ENCODE assay signal across 18 cellular contexts in genomic region chr1:22076346-22076745, GRCh38. TPM values are rescaled to one million over a fixed set of nuclear protein-coding genes. Genes with fewer than 3 reads are reported as not detected.
A peak's percentile ranks its signal among the peaks of the same experiment; 100 is the strongest.
DNase-seq lines count a peak whose midpoint lies in the region; ATAC-seq, FAIRE-seq and TF ChIP-seq lines count a peak whose summit lies in the region.
"Had no signal": no experiment of that assay in that cellular context is flagged by ENCODE, and none has a peak within 500 bp of the region (broad histone marks: within the 10 kb centered on the region; RNA-seq: fewer than 3 reads in every experiment).

No MANE protein-coding gene starts in this region.

- POLR2A ChIA-PET in activated CD4-positive, alpha-beta T cell treated with anti-CD3 and anti-CD28 coated beads for 36 hours (lab: Charles Lee) = interaction anchor here (0.8 to 1.0 kb wide), 3 partner anchors 11 to 51 kb away, joined by 3 to 6 read pairs (median 3); no protein-coding TSS in a partner anchor

- H3K4me3 Mint-ChIP-seq in activated CD4-positive, alpha-beta T cell treated with anti-CD3 and anti-CD28 coated beads for 36 hours = no peak overlapping the region
- H3K4me3 Mint-ChIP-seq in central memory CD8-positive, alpha-beta T cell = peak overlapping the region; percentile 63
- H3K4me3 Mint-ChIP-seq in nephron progenitor cell = no peak overlapping the region

- peaks cover 59% of the 10 kb centered on the region for H3K4me1 ChIP-seq in Karpas-422 (ENCODE audit: low read length)
- H3K4me1 ChIP-seq: prostate gland had no signal

- no peak overlapping the region for H2AFZ ChIP-seq in Karpas-422 (ENCODE audit: low read length)

- H3K27me3 Mint-ChIP-seq in activated CD4-positive, alpha-beta T cell treated with anti-CD3 and anti-CD28 coated beads for 36 hours = no peaks in the 10 kb centered on the region
- no peaks in the 10 kb centered on the region for H3K27me3 Mint-ChIP-seq in central memory CD8-positive, alpha-beta T cell
- no peaks in the 10 kb centered on the region for H3K27me3 Mint-ChIP-seq in nephron progenitor cell (ENCODE audit: low read depth, poor library complexity)

- peak overlapping the region; percentile 48; the same call in 1 of the 2 replicates for H3K4me3 ChIP-seq in Karpas-422 (ENCODE audit: low read length)
- H3K4me3 ChIP-seq: prostate gland, thyroid gland had no signal

- H3K9me3 ChIP-seq in Karpas-422 (ENCODE audit: low read length) = no peaks in the 10 kb centered on the region
- H3K9me3 ChIP-seq: prostate gland, thyroid gland had no signal

- DNase-seq in activated CD4-positive, alpha-beta T cell treated with anti-CD3 and anti-CD28 coated beads for 36 hours = no peak
- no peak for DNase-seq in activated CD4-positive, alpha-beta T cell treated with anti-CD3 and anti-CD28 coated beads for 4 hours
- DNase-seq in Karpas-422 (no peak), nephron progenitor cell (no peak), Right ventricle myocardium inferior (ENCODE audit: missing footprints) (no peak), urothelium cell line (ENCODE audit: low spot score) (no peak), GDM1 (lab: John Stamatoyannopoulos, UW) (no peak)
- DNase-seq in central memory CD8-positive, alpha-beta T cell (ENCODE audit: low spot score in 2 of 2) = no peak
- DNase-seq: 8988T; activated CD4-positive, alpha-beta T cell treated with anti-CD3 and anti-CD28 coated beads for 1 hour; activated gamma-delta T cell treated with Interleukin-2 at 50 U/mL for 16 hours; islet precursor cell; NCI-H187; NCI-H510A; PC-3; thyroid gland had no signal

- H3K36me3 Mint-ChIP-seq in activated CD4-positive, alpha-beta T cell treated with anti-CD3 and anti-CD28 coated beads for 36 hours (ENCODE audit: low read depth) = peaks cover 44% of the 10 kb centered on the region
- peaks cover 73% of the 10 kb centered on the region for H3K36me3 Mint-ChIP-seq in central memory CD8-positive, alpha-beta T cell (ENCODE audit: insufficient read depth)
- H3K36me3 Mint-ChIP-seq in nephron progenitor cell (ENCODE audit: low read depth) = peaks cover 43% of the 10 kb centered on the region

- H3K27ac Mint-ChIP-seq in activated CD4-positive, alpha-beta T cell treated with anti-CD3 and anti-CD28 coated beads for 36 hours = peak overlapping the region; percentile 77
- peak overlapping the region; percentile 90 for H3K27ac Mint-ChIP-seq in central memory CD8-positive, alpha-beta T cell (ENCODE audit: low read depth)
- peak overlapping the region; percentile 77 for H3K27ac Mint-ChIP-seq in nephron progenitor cell

- H3K36me3 ChIP-seq in Karpas-422 (ENCODE audit: insufficient read depth, low read length) = peaks cover 26% of the 10 kb centered on the region
- H3K36me3 ChIP-seq: prostate gland had no signal

- no peak for FAIRE-seq in urothelium cell line (lab: Jason Lieb, UNC)
- FAIRE-seq: GM19239 had no signal

- ATAC-seq in activated CD4-positive, alpha-beta T cell treated with anti-CD3 and anti-CD28 coated beads for 36 hours = no peak
- ATAC-seq in central memory CD8-positive, alpha-beta T cell (replicated peaks; ENCODE audit: extremely low read depth, poor library complexity, severe bottlenecking) = no peak
- ATAC-seq in Right ventricle myocardium inferior = no peak
- ATAC-seq: PC-3 had no signal

- peak overlapping the region; percentile 3; the same call in 1 of the 2 replicates for H3K9ac ChIP-seq in Karpas-422 (ENCODE audit: low read length)

- no peaks in the 10 kb centered on the region for H3K9me3 Mint-ChIP-seq in activated CD4-positive, alpha-beta T cell treated with anti-CD3 and anti-CD28 coated beads for 36 hours (ENCODE audit: low read depth)
- no peaks in the 10 kb centered on the region for H3K9me3 Mint-ChIP-seq in central memory CD8-positive, alpha-beta T cell
- no peaks in the 10 kb centered on the region for H3K9me3 Mint-ChIP-seq in nephron progenitor cell

- no peak for TF ChIP-seq CTCF in nephron progenitor cell (IDR thresholded peaks at IDR 0.05)

- peaks cover 85% of the 10 kb centered on the region for H3K4me1 Mint-ChIP-seq in activated CD4-positive, alpha-beta T cell treated with anti-CD3 and anti-CD28 coated beads for 36 hours
- H3K4me1 Mint-ChIP-seq in central memory CD8-positive, alpha-beta T cell = peaks cover 72% of the 10 kb centered on the region
- peaks cover 27% of the 10 kb centered on the region for H3K4me1 Mint-ChIP-seq in nephron progenitor cell

- CTCF ChIA-PET in activated CD4-positive, alpha-beta T cell treated with anti-CD3 and anti-CD28 coated beads for 36 hours (lab: Charles Lee) = no interaction called here

- peak overlapping the region; percentile 90 for H3K27ac ChIP-seq in Karpas-422 (ENCODE audit: low read length)
- H3K27ac ChIP-seq: thyroid gland had no signal

- H3K79me2 ChIP-seq in Karpas-422 (ENCODE audit: low read length) = peaks cover 99% of the 10 kb centered on the region

- intact Hi-C loops in activated CD4-positive, alpha-beta T cell treated with anti-CD3 and anti-CD28 coated beads for 36 hours (cut with DNase I, micrococcal nuclease) = loop anchor here in 1 of 2 experiments (2.0 kb wide), 1 partner anchor 18 kb away; no protein-coding TSS in a partner anchor
- intact Hi-C loops in Right ventricle myocardium inferior (cut with DNase I) = no loop called here

- no peaks in the 10 kb centered on the region for H3K27me3 ChIP-seq in Karpas-422 (ENCODE audit: low read length)
- H3K27me3 ChIP-seq: thyroid gland had no signal

- peaks cover 68% of the 10 kb centered on the region for H4K20me1 ChIP-seq in Karpas-422 (ENCODE audit: insufficient read depth, low read depth, low read length)

- H3K9me2 ChIP-seq in Karpas-422 (replicated peaks; ENCODE audit: insufficient read depth, low read length) = no peaks in the 10 kb centered on the region

- H3K4me2 ChIP-seq in Karpas-422 (ENCODE audit: low read depth, low read length, poor library complexity, severe bottlenecking) = peak overlapping the region; percentile 78

RNA-seq across cellular contexts. Expression of gene CDC42, which starts 23.8 kb away (rescaled TPM):
- total RNA-seq in activated CD4-positive, alpha-beta T cell treated with anti-CD3 and anti-CD28 coated beads for 36 hours = 100 to 1,000 TPM; 298 to 339 TPM
- total RNA-seq in Karpas-422 (2014; rRNA removed; shearing (Covaris generic); ENCODE audit: low replicate concordance) = 120 and 223 TPM in 2 replicates
- 151 TPM for total RNA-seq in Right ventricle myocardium inferior
